In the genomic region with DNA sequence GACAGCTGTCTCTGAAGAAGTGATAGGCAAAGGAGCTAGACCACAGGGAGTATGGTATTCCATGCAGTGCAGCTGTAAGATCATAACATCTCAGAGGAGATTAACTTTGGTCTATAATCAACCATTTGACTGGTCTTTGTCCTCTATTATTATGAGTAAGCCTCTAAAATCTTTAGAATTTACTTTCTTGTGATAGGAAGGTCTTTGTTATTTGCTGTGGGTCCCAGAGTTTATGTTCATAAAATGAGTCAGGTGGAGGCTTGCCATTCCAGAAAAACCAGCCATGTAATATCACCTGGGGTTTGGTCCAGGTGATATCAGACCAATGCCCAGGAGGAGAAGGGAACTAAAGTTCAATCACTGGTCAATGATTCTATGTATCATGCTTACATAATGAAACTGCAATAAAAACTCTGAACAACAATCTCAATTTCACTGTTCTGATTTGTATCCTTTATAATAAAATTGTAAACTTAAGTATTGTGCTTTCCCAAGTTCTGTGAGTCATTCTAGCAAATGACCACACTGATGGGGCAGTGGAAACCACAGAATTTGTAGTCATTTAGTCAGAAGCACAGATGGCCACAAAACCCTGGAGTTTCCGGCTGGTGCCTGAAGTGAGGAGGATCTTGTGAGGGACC, we compare ENCODE assay signal across 14 cellular contexts.
A peak's percentile ranks its signal among the peaks of the same experiment; 100 is the strongest.
DNase-seq lines count a peak whose midpoint lies in the region; ATAC-seq, FAIRE-seq and TF ChIP-seq lines count a peak whose summit lies in the region.
"Had no signal": no experiment of that assay in that cellular context is flagged by ENCODE, and none has a peak within 500 bp of the region (broad histone marks: within the 10 kb centered on the region; RNA-seq: fewer than 3 reads in every experiment).

No MANE protein-coding gene starts in this region.

- no peaks in the 10 kb centered on the region for H3K36me3 ChIP-seq in upper lobe of right lung
- H3K36me3 ChIP-seq: pancreas, WERI-Rb-1 had no signal

- no peak for TF ChIP-seq CTCF in upper lobe of right lung (IDR thresholded peaks at IDR 0.05)

- intact Hi-C loops in upper lobe of right lung (cut with DNase I) = no loop called here

- no peaks in the 10 kb centered on the region for H3K9me3 ChIP-seq in upper lobe of right lung
- H3K9me3 ChIP-seq: pancreas had no signal

- no peaks in the 10 kb centered on the region for H3K4me1 ChIP-seq in upper lobe of right lung
- H3K4me1 ChIP-seq: pancreas had no signal

- FAIRE-seq in RCC 7860 (lab: Jason Lieb, UNC) = peak; percentile 98
- FAIRE-seq: pancreas had no signal

- ATAC-seq in GM18868 (IDR thresholded peaks at IDR 0.05; ENCODE audit: unreplicated experiment) = peak; percentile 71
- ATAC-seq in upper lobe of right lung = no peak
- ATAC-seq: pancreas had no signal

- peak overlapping the region; percentile 79 for H3K27ac ChIP-seq in epithelial cell of prostate
- H3K27ac ChIP-seq in upper lobe of right lung = no peak overlapping the region
- H3K27ac ChIP-seq: pancreas, WERI-Rb-1 had no signal

- DNase-seq in RCC 7860 (ENCODE audit: low spot score) (peak; percentile 94), epithelial cell of prostate (ENCODE audit: low read depth, low spot score) (peak; percentile 86), renal cortical epithelial cell (ENCODE audit: low read depth) (peak; percentile 99), NCI-H1105 (lab: John Stamatoyannopoulos, UW) (no peak), epidermal melanocyte (ENCODE audit: insufficient read length, low spot score) (no peak), upper lobe of right lung (no peak)
- no peak for DNase-seq in stimulated activated CD4-positive, alpha-beta T cell treated with anti-CD3 and anti-CD28 coated beads, Interleukin-4, amount 100 ng/mL, for 24 hours
- DNase-seq: CD4-positive, alpha-beta T cell; effector CD4-positive, alpha-beta T cell; NCI-H1417; pancreas; stimulated activated CD4-positive, alpha-beta T cell treated with anti-CD3 and anti-CD28 coated beads, Interleukin-4, amount 100 ng/mL, for 1 hour; WERI-Rb-1 had no signal

- H3K27me3 ChIP-seq in upper lobe of right lung = no peaks in the 10 kb centered on the region
- H3K27me3 ChIP-seq: pancreas had no signal

- H3K4me3 ChIP-seq in upper lobe of right lung = no peak overlapping the region
- H3K4me3 ChIP-seq: pancreas had no signal

Comparison
In these comparisons a context has a peak if more than half of its experiments do, and no peak if none do; other contexts are left out.
1. DNase-seq: peak in RCC 7860 (single experiment), epithelial cell of prostate (single experiment) and renal cortical epithelial cell (single experiment); none in NCI-H1105 (single experiment), epidermal melanocyte (single experiment), stimulated activated CD4-positive, alpha-beta T cell treated with anti-CD3 and anti-CD28 coated beads, Interleukin-4, amount 100 ng/mL, for 24 hours (single experiment) and upper lobe of right lung (single experiment).